Comparison of ENCODE assay signal across 8 cellular contexts in the genomic region with DNA sequence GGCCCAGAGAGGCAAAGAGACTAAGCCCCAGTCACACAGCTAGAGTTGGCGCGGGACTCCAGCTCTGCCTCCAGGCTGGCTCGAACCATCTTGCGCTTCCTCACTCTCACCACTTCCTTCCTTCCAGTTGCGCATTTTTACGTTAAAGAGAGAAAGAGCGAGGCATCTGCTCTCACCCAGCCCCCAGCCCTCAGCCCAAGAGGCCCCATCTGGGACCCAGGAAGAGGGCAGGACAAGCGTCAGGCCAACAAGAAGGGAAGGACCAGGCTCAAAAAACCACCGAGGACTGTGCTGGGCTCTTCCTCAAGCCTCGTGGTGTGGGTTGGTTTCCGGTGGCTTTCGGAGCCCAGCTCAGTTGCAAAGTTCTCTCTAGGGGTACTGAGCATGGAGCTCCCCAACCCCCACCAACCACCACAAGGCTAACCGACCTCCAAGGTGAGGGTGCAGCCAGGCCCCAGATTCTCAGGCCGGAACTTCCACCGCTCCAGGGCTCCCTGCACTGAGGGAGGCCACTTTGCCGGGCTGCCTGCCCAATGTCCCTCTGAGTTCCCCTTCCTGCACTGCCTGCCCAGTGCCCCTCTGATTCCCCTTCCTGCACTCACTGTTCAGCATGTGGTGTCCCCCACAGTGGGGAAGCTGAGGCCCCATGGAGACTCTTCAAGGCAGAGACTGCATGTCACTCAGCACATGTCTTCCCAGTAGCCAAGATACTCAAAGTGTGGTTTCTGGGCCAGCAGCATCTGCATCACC. TPM values are rescaled to one million over a fixed set of nuclear protein-coding genes. Genes with fewer than 3 reads are reported as not detected.
DNase-seq lines count a peak whose midpoint lies in the region; ATAC-seq and TF ChIP-seq lines count a peak whose summit lies in the region.

No MANE protein-coding gene starts in this region.

- H3K36me3 Mint-ChIP-seq in IgD-negative memory B cell, result peaks cover 2% of the 10 kb centered on the region
- peaks cover 1% of the 10 kb centered on the region for H3K36me3 Mint-ChIP-seq in activated naive CD8-positive, alpha-beta T cell treated with anti-CD3 and anti-CD28 coated beads for 36 hours

- H3K4me1 ChIP-seq in psoas muscle, result no peaks in the 10 kb centered on the region

- no peak overlapping the region for H3K27ac ChIP-seq in psoas muscle

- WGBS in psoas muscle, 3 donors, result 68 to 75% (median 71%) methylated on average over 16 of the region's 16 CpGs

- H3K27ac Mint-ChIP-seq in IgD-negative memory B cell, result peak overlapping the region; percentile 7 to 83 (median 68)
- peak overlapping the region; percentile 88 for H3K27ac Mint-ChIP-seq in activated naive CD8-positive, alpha-beta T cell treated with anti-CD3 and anti-CD28 coated beads for 36 hours

- no peaks in the 10 kb centered on the region for H3K9me3 ChIP-seq in psoas muscle

- no peaks in the 10 kb centered on the region for H3K36me3 ChIP-seq in psoas muscle (ENCODE audit: insufficient read depth in 1 of 2, low read depth in 1 of 2)

- peaks cover 21 to 29% (median 21%) of the 10 kb centered on the region in 3 donors for H3K4me1 Mint-ChIP-seq in IgD-negative memory B cell
- peaks cover 30% of the 10 kb centered on the region for H3K4me1 Mint-ChIP-seq in activated naive CD8-positive, alpha-beta T cell treated with anti-CD3 and anti-CD28 coated beads for 36 hours

- H3K27me3 ChIP-seq in psoas muscle (ENCODE audit: insufficient read depth in 3 of 3, low read length in 2 of 3), result peaks cover 0 to 6% (median 3%) of the 10 kb centered on the region in 3 donors

- intact Hi-C loops in psoas muscle (cut with DNase I), result no loop called here

- H3K27me3 Mint-ChIP-seq in IgD-negative memory B cell, result peaks cover 1% of the 10 kb centered on the region
- H3K27me3 Mint-ChIP-seq in activated naive CD8-positive, alpha-beta T cell treated with anti-CD3 and anti-CD28 coated beads for 36 hours, result no peaks in the 10 kb centered on the region

- DNase-seq in activated naive CD8-positive, alpha-beta T cell treated with anti-CD3 and anti-CD28 coated beads for 36 hours, result peak; percentile 46
- DNase-seq in psoas muscle, result no peak
- no peak for DNase-seq in NCI-H510A (lab: John Stamatoyannopoulos, UW)
- no peak for DNase-seq in NCI-H524 (lab: John Stamatoyannopoulos, UW)
- no peak for DNase-seq in NCI-H2029 treated with DMSO at 0.1 percent for 48 hours (lab: John Stamatoyannopoulos, UW)

- no peak overlapping the region for H3K4me3 ChIP-seq in psoas muscle

- ATAC-seq in GM19395 (IDR thresholded peaks at IDR 0.05; ENCODE audit: unreplicated experiment) (peak; percentile 69), psoas muscle (peak in 3 of 4 donors; percentile 16 to 30 (median 29)), GM19397 (IDR thresholded peaks at IDR 0.05; ENCODE audit: unreplicated experiment) (no peak)

- peak overlapping the region; percentile 12 to 92 (median 76) for H3K4me3 Mint-ChIP-seq in IgD-negative memory B cell
- H3K4me3 Mint-ChIP-seq in activated naive CD8-positive, alpha-beta T cell treated with anti-CD3 and anti-CD28 coated beads for 36 hours, result peak overlapping the region; percentile 16

- TF ChIP-seq CTCF in psoas muscle (IDR thresholded peaks at IDR 0.05), result no peak

- no peaks in the 10 kb centered on the region for H3K9me3 Mint-ChIP-seq in IgD-negative memory B cell
- H3K9me3 Mint-ChIP-seq in activated naive CD8-positive, alpha-beta T cell treated with anti-CD3 and anti-CD28 coated beads for 36 hours, result no peaks in the 10 kb centered on the region

RNA-seq across cellular contexts. Expression of gene TESC, which starts 35.9 kb away (rescaled TPM):
- 24.5 TPM for polyA plus RNA-seq in IgD-negative memory B cell
- total RNA-seq in activated naive CD8-positive, alpha-beta T cell treated with anti-CD3 and anti-CD28 coated beads for 36 hours, result 10 to 100 TPM; 28.6 to 29.7 TPM
- 1 to 10 TPM; 3.3 to 4.9 (median 3.5) TPM for total RNA-seq in psoas muscle
- polyA plus RNA-seq in psoas muscle, result 1 to 10 TPM; 1.7 to 3.1 (median 2.9) TPM

Comparison
In these comparisons a context has a peak if more than half of its experiments do, and no peak if none do; other contexts are left out.
1. RNA of gene TESC, which starts 35.9 kb away (total RNA-seq): 28.6 to 29.7 TPM in activated naive CD8-positive, alpha-beta T cell treated with anti-CD3 and anti-CD28 coated beads for 36 hours; 3.3 to 4.9 TPM in psoas muscle; every median in the first group is over 4 times any median in the second.